8 cellular contexts compared by ENCODE assay signal in genomic region chr21:43866659-43867331, GRCh38. TPM values are rescaled to one million over a fixed set of nuclear protein-coding genes. Genes with fewer than 3 reads are reported as not detected.
DNase-seq lines count a peak whose midpoint lies in the region; ATAC-seq and TF ChIP-seq lines count a peak whose summit lies in the region.

No MANE protein-coding gene starts in this region.

- TF ChIP-seq CTCF in DND-41 (IDR thresholded peaks at IDR 0.05; ENCODE audit: borderline replicate concordance, extremely low read depth, low read length, poor library complexity, severe bottlenecking) (no peak), cardiac muscle cell (IDR thresholded peaks at IDR 0.05; ENCODE audit: low read depth, low read length) (no peak)

- no peak for DNase-seq in DND-41
- peak; percentile 62 to 66 for DNase-seq in activated T-cell treated with anti-CD3 and anti-CD28 coated beads, Interleukin-2, amount 50 U/mL, for 72 hours
- DNase-seq in cardiac muscle cell (ENCODE audit: low read depth in 1 of 2, low spot score in 1 of 2) = no peak
- DNase-seq in NAMALWA (ENCODE audit: low spot score) = no peak
- no peak for DNase-seq in NCI-H748 treated with DMSO at 0.1 percent for 48 hours (lab: John Stamatoyannopoulos, UW)

- H3K9me3 Mint-ChIP-seq in activated T-cell treated with anti-CD3 and anti-CD28 coated beads, Interleukin-2, amount 50 U/mL, for 72 hours = no peaks in the 10 kb centered on the region

- H3K27ac ChIP-seq in DND-41 (ENCODE audit: low read length) (peak overlapping the region; percentile 71), HUES64 (ENCODE audit: low read depth, low read length) (no peak overlapping the region), cardiac muscle cell (peak overlapping the region; percentile 3), skeletal muscle tissue (ENCODE audit: low read depth, low read length) (peak overlapping the region; percentile 85)

- no peaks in the 10 kb centered on the region for H3K27me3 Mint-ChIP-seq in activated T-cell treated with anti-CD3 and anti-CD28 coated beads, Interleukin-2, amount 50 U/mL, for 72 hours (ENCODE audit: low read depth)

- H3K9ac ChIP-seq in DND-41 (ENCODE audit: low read depth, low read length) (peak overlapping the region; percentile 80), HUES64 (ENCODE audit: low read depth, low read length) (no peak overlapping the region), skeletal muscle tissue (ENCODE audit: low read depth in 1 of 3, low read length in 3 of 3) (peak overlapping the region; percentile 40 to 89 (median 72))

- H3K4me1 Mint-ChIP-seq in activated T-cell treated with anti-CD3 and anti-CD28 coated beads, Interleukin-2, amount 50 U/mL, for 72 hours (ENCODE audit: low read depth) = peaks cover 57% of the 10 kb centered on the region

- peaks cover 22% of the 10 kb centered on the region for H3K4me1 ChIP-seq in DND-41 (ENCODE audit: insufficient read depth, low read length)
- H3K4me1 ChIP-seq in HUES64 (ENCODE audit: insufficient read depth, low read length) = peaks cover 3% of the 10 kb centered on the region
- H3K4me1 ChIP-seq in cardiac muscle cell (ENCODE audit: low read depth) = peaks cover 2% of the 10 kb centered on the region
- peaks cover 20 to 38% (median 32%) of the 10 kb centered on the region in 3 donors for H3K4me1 ChIP-seq in skeletal muscle tissue (ENCODE audit: control insufficient read depth in 3 of 3, insufficient read depth in 3 of 3, low read length in 3 of 3)

- peak overlapping the region; percentile 69 to 74; a peak in 3 of 4 replicates for H3K4me3 ChIP-seq in DND-41 (ENCODE audit: low read depth in 1 of 2, low read length in 2 of 2)
- H3K4me3 ChIP-seq in HUES64 (ENCODE audit: low read length) = peak overlapping the region; percentile 48; the same call in 1 of the 2 replicates
- H3K4me3 ChIP-seq in cardiac muscle cell = no peak overlapping the region
- peak overlapping the region; percentile 61 to 75 (median 68) for H3K4me3 ChIP-seq in skeletal muscle tissue (ENCODE audit: low read length in 3 of 3)

- no peak overlapping the region for H2AFZ ChIP-seq in DND-41 (ENCODE audit: low read depth, low read length)

- H3K27me3 ChIP-seq in DND-41 (ENCODE audit: insufficient read depth, low read length, poor library complexity) (no peaks in the 10 kb centered on the region), HUES64 (ENCODE audit: insufficient read depth, low read length) (peaks cover 30% of the 10 kb centered on the region), cardiac muscle cell (peaks cover 8% of the 10 kb centered on the region), skeletal muscle tissue (ENCODE audit: control insufficient read depth in 3 of 3, insufficient read depth in 3 of 3, low read length in 3 of 3) (no peaks in the 10 kb centered on the region)

- peaks cover 66% of the 10 kb centered on the region for H3K79me2 ChIP-seq in DND-41 (ENCODE audit: insufficient read depth, low read length)

- H3K9me3 ChIP-seq in DND-41 (ENCODE audit: insufficient read depth, low read length, severe bottlenecking) (no peaks in the 10 kb centered on the region), HUES64 (ENCODE audit: insufficient read depth, low read depth, low read length) (no peaks in the 10 kb centered on the region), cardiac muscle cell (ENCODE audit: low read depth) (no peaks in the 10 kb centered on the region), skeletal muscle tissue (ENCODE audit: control insufficient read depth in 3 of 3, low read length in 3 of 3) (no peaks in the 10 kb centered on the region)

- peak overlapping the region; percentile 91 for H3K27ac Mint-ChIP-seq in activated T-cell treated with anti-CD3 and anti-CD28 coated beads, Interleukin-2, amount 50 U/mL, for 72 hours

- peak overlapping the region; percentile 86 to 89 for H3K4me3 Mint-ChIP-seq in activated T-cell treated with anti-CD3 and anti-CD28 coated beads, Interleukin-2, amount 50 U/mL, for 72 hours

- 68% methylated on average over 24 of the region's 24 CpGs for WGBS in HUES64

- H3K36me3 Mint-ChIP-seq in activated T-cell treated with anti-CD3 and anti-CD28 coated beads, Interleukin-2, amount 50 U/mL, for 72 hours (ENCODE audit: insufficient read depth in 2 of 2) = peaks cover 4 to 11% of the 10 kb centered on the region in 2 donors

- H3K4me2 ChIP-seq in DND-41 (ENCODE audit: insufficient read depth, low read length) = peak overlapping the region; percentile 67

- peaks cover 47% of the 10 kb centered on the region for H3K36me3 ChIP-seq in DND-41 (ENCODE audit: insufficient read depth, low read length)
- no peaks in the 10 kb centered on the region for H3K36me3 ChIP-seq in HUES64 (ENCODE audit: insufficient read depth, low read length)
- H3K36me3 ChIP-seq in cardiac muscle cell = no peaks in the 10 kb centered on the region
- H3K36me3 ChIP-seq in skeletal muscle tissue (ENCODE audit: control insufficient read depth in 3 of 3, insufficient read depth in 3 of 3, low read length in 3 of 3) = peaks cover 0 to 7% (median 0%) of the 10 kb centered on the region in 3 donors

- H4K20me1 ChIP-seq in DND-41 (ENCODE audit: insufficient read depth, low read length) = peaks cover 51% of the 10 kb centered on the region

- ATAC-seq in DND-41 (ENCODE audit: insufficient read depth, low read depth) (no peak), GM21529 (IDR thresholded peaks at IDR 0.05; ENCODE audit: unreplicated experiment) (no peak)
- peak; percentile 69 to 72 for ATAC-seq in activated T-cell treated with anti-CD3 and anti-CD28 coated beads, Interleukin-2, amount 50 U/mL, for 72 hours (replicated peaks in 1 of 2)

RNA-seq across cellular contexts. Expression of gene AGPAT3, which starts 1.8 kb away (rescaled TPM):
- 2.5 TPM for polyA plus RNA-seq in HUES64 (2013, experiment 1 of 2)
- 5.1 TPM for polyA plus RNA-seq in HUES64 (2013, experiment 2 of 2)
- total RNA-seq in activated T-cell treated with anti-CD3 and anti-CD28 coated beads, Interleukin-2, amount 50 U/mL, for 72 hours = 10 to 100 TPM; 86.1 to 87.1 TPM
- total RNA-seq in cardiac muscle cell (19.4 and 23.6 TPM in 2 replicates), skeletal muscle tissue (16.7 TPM)
- 12.4 and 20.1 TPM in 2 replicates for polyA plus RNA-seq in cardiac muscle cell

Comparison
In these comparisons a context has a peak if more than half of its experiments do, and no peak if none do; other contexts are left out.
1. ATAC-seq: peak in activated T-cell treated with anti-CD3 and anti-CD28 coated beads, Interleukin-2, amount 50 U/mL, for 72 hours (2 of 2); none in DND-41 (single experiment) and GM21529 (single experiment).
2. DNase-seq: peak in activated T-cell treated with anti-CD3 and anti-CD28 coated beads, Interleukin-2, amount 50 U/mL, for 72 hours (2 of 2); none in DND-41 (single experiment), cardiac muscle cell (0 of 2), NAMALWA (single experiment) and NCI-H748 treated with DMSO at 0.1 percent for 48 hours (single experiment).